In the genomic region with DNA sequence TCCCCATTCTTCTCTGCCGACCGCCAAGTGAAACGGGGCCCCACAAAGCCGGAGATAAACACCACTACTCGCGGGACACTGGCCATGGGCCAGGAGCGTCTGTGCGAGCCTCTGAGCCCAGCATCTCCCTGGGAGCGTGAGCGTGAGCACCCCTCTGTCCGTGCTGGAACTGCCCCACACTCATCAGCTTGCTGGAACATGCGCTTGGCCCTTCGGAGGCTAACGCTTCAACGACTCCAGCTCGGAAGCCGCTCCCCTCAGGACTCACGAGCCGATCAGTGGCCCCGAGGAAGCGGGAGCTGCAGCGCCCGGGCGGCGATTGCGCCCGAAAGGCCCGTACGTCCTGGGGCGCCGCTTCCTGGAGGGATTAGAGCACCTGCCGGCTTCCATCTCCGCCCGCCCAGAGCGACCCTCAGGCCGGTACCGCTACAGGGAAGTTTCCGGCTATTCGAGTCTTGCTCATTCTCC, we compare ENCODE assay signal across 8 cellular contexts.
A peak's percentile ranks its signal among the peaks of the same experiment; 100 is the strongest.
DNase-seq lines count a peak whose midpoint lies in the region; ATAC-seq and TF ChIP-seq lines count a peak whose summit lies in the region.

No MANE protein-coding gene starts in this region.

- no peak for ATAC-seq in GM21737 (IDR thresholded peaks at IDR 0.05; ENCODE audit: unreplicated experiment)

- peak; percentile 28 for DNase-seq in DMS53 treated with DMSO at 0.1 percent for 48 hours (lab: John Stamatoyannopoulos, UW; ENCODE audit: unreplicated experiment)
- DNase-seq in NAMALWA (ENCODE audit: low spot score), result peak; percentile 21
- DNase-seq in cardiac fibroblast (ENCODE audit: low read depth in 2 of 2), result peak; percentile 13 to 24
- peak; percentile 12 for DNase-seq in kidney glomerular epithelial cell (lab: John Stamatoyannopoulos, UW)
- DNase-seq in superior temporal gyrus (ENCODE audit: extremely low spot score), result peak; percentile 13
- DNase-seq in stimulated activated CD8-positive, alpha-beta memory T cell treated with anti-CD3 and anti-CD28 coated beads, Interleukin-4, amount 100 ng/mL, for 48 hours, result no peak
- no peak for DNase-seq in UCSD-AML1 (lab: John Stamatoyannopoulos, UW; ENCODE audit: unreplicated experiment)

- TF ChIP-seq CTCF in cardiac fibroblast (IDR thresholded peaks at IDR 0.05; ENCODE audit: low read depth, low read length), result no peak

- peak overlapping the region; percentile 47 to 55 for H3K4me3 ChIP-seq in cardiac fibroblast (replicated peaks in 1 of 2; ENCODE audit: low read depth in 2 of 2, low read length in 2 of 2)

Comparison
In these comparisons a context has a peak if more than half of its experiments do, and no peak if none do; other contexts are left out.
1. DNase-seq: peak in DMS53 treated with DMSO at 0.1 percent for 48 hours (single experiment), NAMALWA (single experiment), cardiac fibroblast (2 of 2), kidney glomerular epithelial cell (single experiment) and superior temporal gyrus (single experiment); none in stimulated activated CD8-positive, alpha-beta memory T cell treated with anti-CD3 and anti-CD28 coated beads, Interleukin-4, amount 100 ng/mL, for 48 hours (single experiment) and UCSD-AML1 (single experiment).